1 cellular context compared by ENCODE assay signal in genomic region chr7:39592586-39592985, GRCh38.
A peak's percentile ranks its signal among the peaks of the same experiment; 100 is the strongest.
TF ChIP-seq lines count a peak whose summit lies in the region.

No MANE protein-coding gene starts in this region.

TF ChIP-seq in K562, 482 proteins besides CTCF, POLR2A, EP300 and RAD21:
- TF ChIP-seq FOXM1 (IDR thresholded peaks at IDR 0.05; ENCODE audit: low read depth) (no peak), FOXM1 (CRISPR knock-in tag; IDR thresholded peaks at IDR 0.05; ENCODE audit: low read depth) (no peak), ZC3H4 (CRISPR knock-in tag; IDR thresholded peaks at IDR 0.05; ENCODE audit: borderline replicate concordance) (no peak), FOSL1 (tag; conservative IDR thresholded peaks at IDR 0.05) (peak; percentile 87), ZFPM2 (CRISPR knock-in tag; IDR thresholded peaks at IDR 0.05) (no peak), ATF3 (IDR thresholded peaks at IDR 0.05) (peak; percentile 59; the same call in 1 of the 2 replicates), ATF3 (CRISPR knock-in tag; conservative IDR thresholded peaks at IDR 0.05) (no peak), ZNF79 (CRISPR knock-in tag; IDR thresholded peaks at IDR 0.05; ENCODE audit: low read depth) (no peak), JUN (IDR thresholded peaks at IDR 0.05; ENCODE audit: borderline replicate concordance, low read depth, low read length) (0 out of 2 replicates have a peak, but pooled peaks have one; percentile 26), JUN (CRISPR knock-in tag; IDR thresholded peaks at IDR 0.05; ENCODE audit: borderline replicate concordance) (no peak)
TF ChIP-seq in K562: peak in this region for 3.
